ENCODE assay signal across 14 cellular contexts in genomic region chr2:19623488-19623887, GRCh38.
DNase-seq lines count a peak whose midpoint lies in the region; ATAC-seq, FAIRE-seq and TF ChIP-seq lines count a peak whose summit lies in the region.
"Had no signal": no experiment of that assay in that cellular context is flagged by ENCODE, and none has a peak within 500 bp of the region (broad histone marks: within the 10 kb centered on the region; RNA-seq: fewer than 3 reads in every experiment).

No MANE protein-coding gene starts in this region.

- H3K4me3 ChIP-seq in A549: no peak overlapping the region
- no peak overlapping the region for H3K4me3 ChIP-seq in tibial artery
- H3K4me3 ChIP-seq: GM12878, upper lobe of left lung had no signal

- peak in 1 of 2 experiments; percentile 33; a peak in 1 of 5 replicates for TF ChIP-seq RAD21 in A549 (conservative IDR thresholded peaks at IDR 0.05 in 1 of 2, IDR thresholded peaks at IDR 0.05 in 1 of 2)

- CTCF ChIA-PET in A549 (lab: Yijun Ruan, JAX): no interaction called here

- intact Hi-C loops in tibial artery (cut with DNase I; ENCODE audit: low total_unique reads) (no loop called here), sciatic nerve (cut with DNase I) (no loop called here)

- peaks cover 7% of the 10 kb centered on the region; the same call in 1 of the 3 replicates for H3K9me3 ChIP-seq in A549
- H3K9me3 ChIP-seq in tibial artery: peaks cover 0 to 11% (median 4%) of the 10 kb centered on the region in 3 donors

- TF ChIP-seq EP300 in A549 (IDR thresholded peaks at IDR 0.05): no peak

- DNase-seq in A549 (ENCODE audit: low read depth in 1 of 2, low spot score in 1 of 2) (peak in 1 of 2 experiments; percentile 59), HCEC 1CT (peak; percentile 76), RCC 7860 (ENCODE audit: low spot score) (peak; percentile 46), fibroblast of peridontal ligament (ENCODE audit: extremely low read depth) (peak; percentile 85), tibial artery (no peak), sciatic nerve (ENCODE audit: low spot score) (no peak), hepatic stellate cell (ENCODE audit: low spot score) (no peak)
- no peak for DNase-seq in stimulated activated CD4-positive, alpha-beta T cell treated with anti-CD3 and anti-CD28 coated beads, Interleukin-12 subunit alpha, Interleukin-12 subunit beta, amount 100 ng/mL, for 4 hours
- DNase-seq: activated CD8-positive, alpha-beta memory T cell treated with anti-CD3 and anti-CD28 coated beads, Interleukin-2, amount 50 U/mL, for 48 hours; kidney glomerular epithelial cell; stimulated activated CD4-positive, alpha-beta T cell treated with anti-CD3 and anti-CD28 coated beads, Interleukin-1b, Interleukin-23, amount 100 ng/mL, for 48 hours; T-cell; upper lobe of left lung had no signal

- TF ChIP-seq CTCF in A549 (IDR thresholded peaks at IDR 0.05) (no peak), tibial artery (IDR thresholded peaks at IDR 0.05) (no peak)

- no peaks in the 10 kb centered on the region for H3K27me3 ChIP-seq in tibial artery
- H3K27me3 ChIP-seq: upper lobe of left lung had no signal

- no peaks in the 10 kb centered on the region for H3K36me3 ChIP-seq in tibial artery
- H3K36me3 ChIP-seq: upper lobe of left lung had no signal

- FAIRE-seq in A549 (lab: Jason Lieb, UNC) (peak; percentile 95), RCC 7860 (lab: Jason Lieb, UNC) (peak; percentile 84)
- FAIRE-seq: GM12878 had no signal

- ATAC-seq in A549: peak; percentile 47 to 74; a peak in 5 of 6 replicates
- no peak for ATAC-seq in sciatic nerve
- ATAC-seq: GM12878, T-cell had no signal

- TF ChIP-seq POLR2A in A549 (IDR thresholded peaks at IDR 0.05; ENCODE audit: low read length): no peak

- peaks cover 15% of the 10 kb centered on the region for H3K4me1 ChIP-seq in A549
- no peaks in the 10 kb centered on the region for H3K4me1 ChIP-seq in tibial artery
- H3K4me1 ChIP-seq: upper lobe of left lung had no signal

- WGBS in A549 (ENCODE audit: missing lambda C conversion rate): 5% methylated on average over 1 of the region's 1 CpG

- H3K4me2 ChIP-seq in A549: peak overlapping the region; percentile 19

- POLR2A ChIA-PET in A549 (lab: Yijun Ruan, JAX): no interaction called here

- no peak overlapping the region for H3K27ac ChIP-seq in A549
- no peak overlapping the region for H3K27ac ChIP-seq in tibial artery
- H3K27ac ChIP-seq: upper lobe of left lung had no signal

TF ChIP-seq in A549, 52 proteins besides CTCF, POLR2A, EP300 and RAD21:
- TF ChIP-seq CHD2 (IDR thresholded peaks at IDR 0.05; ENCODE audit: low read length, partially characterized antibody) (no peak), GATA3 (IDR thresholded peaks at IDR 0.05; ENCODE audit: borderline replicate concordance) (peak; percentile 50; the same call in 1 of the 2 replicates), JUNB (IDR thresholded peaks at IDR 0.05) (peak; percentile 55), CBX8 (IDR thresholded peaks at IDR 0.05) (no peak), FOXS1 (CRISPR knock-in tag; IDR thresholded peaks at IDR 0.05) (no peak), RCOR1 (IDR thresholded peaks at IDR 0.05; ENCODE audit: low read depth, low read length) (no peak), CEBPB (IDR thresholded peaks at IDR 0.05) (no peak)

Comparison
In these comparisons a context has a peak if more than half of its experiments do, and no peak if none do; other contexts are left out.
1. DNase-seq: peak in HCEC 1CT (single experiment), RCC 7860 (single experiment) and fibroblast of peridontal ligament (single experiment); none in tibial artery (0 of 2), sciatic nerve (single experiment), stimulated activated CD4-positive, alpha-beta T cell treated with anti-CD3 and anti-CD28 coated beads, Interleukin-12 subunit alpha, Interleukin-12 subunit beta, amount 100 ng/mL, for 4 hours (single experiment) and hepatic stellate cell (single experiment).